In genomic region chr14:77141592-77142288, GRCh38 we compare ENCODE assay signal across 8 cellular contexts. TPM values are rescaled to one million over a fixed set of nuclear protein-coding genes. Genes with fewer than 3 reads are reported as not detected.
A peak's percentile ranks its signal among the peaks of the same experiment; 100 is the strongest.
DNase-seq lines count a peak whose midpoint lies in the region; ATAC-seq and TF ChIP-seq lines count a peak whose summit lies in the region.

Gene ZDHHC22, minus strand, starts transcription at chr14:77141791. Its CDS starts 2,053 bp downstream, at chr14:77139738.

- peak within 1 kb of the TSS; percentile 82 for H2AFZ ChIP-seq in parathyroid adenoma

- H3K4me1 ChIP-seq in esophagus squamous epithelium (peaks cover 19 to 28% (median 22%) of the 10 kb centered on the region in 3 donors), parathyroid adenoma (peaks cover 17% of the 10 kb centered on the region)

- intact Hi-C loops in esophagus squamous epithelium (cut with DNase I): no loop called here

- TF ChIP-seq CTCF in esophagus squamous epithelium (IDR thresholded peaks at IDR 0.05) (no peak), parathyroid adenoma (IDR thresholded peaks at IDR 0.05) (no peak)

- no peak within 1 kb of the TSS for H3K27ac ChIP-seq in esophagus squamous epithelium
- no peak within 1 kb of the TSS for H3K27ac ChIP-seq in parathyroid adenoma

- H3K27me3 ChIP-seq in esophagus squamous epithelium (peaks cover 11 to 100% (median 21%) of the 10 kb centered on the region in 4 donors), parathyroid adenoma (ENCODE audit: control insufficient read depth, insufficient read depth, low read length) (peaks cover 13% of the 10 kb centered on the region)

- no peak within 1 kb of the TSS for H3K9ac ChIP-seq in parathyroid adenoma

- no peaks in the 10 kb centered on the region for H3K9me3 ChIP-seq in esophagus squamous epithelium
- no peaks in the 10 kb centered on the region for H3K9me3 ChIP-seq in parathyroid adenoma (ENCODE audit: control insufficient read depth, low read length)

- peak within 1 kb of the TSS; percentile 41 for H3K4me2 ChIP-seq in parathyroid adenoma (ENCODE audit: low read length)

- DNase-seq in DMS79 (lab: John Stamatoyannopoulos, UW) (peak; percentile 75), NCI-H446 treated with DMSO at 0.1 percent for 48 hours (lab: John Stamatoyannopoulos, UW) (peak; percentile 69), esophagus squamous epithelium (lab: John Stamatoyannopoulos, UW) (no peak), HPDE6-E6E7 (ENCODE audit: extremely low spot score) (no peak)
- DNase-seq in activated effector memory CD4-positive, alpha-beta T cell treated with anti-CD3 and anti-CD28 coated beads, Interleukin-2, amount 50 U/mL, for 16 hours: no peak
- no peak for DNase-seq in stimulated activated naive CD4-positive, alpha-beta T cell (lab: John Stamatoyannopoulos, UW)

- H3K79me2 ChIP-seq in parathyroid adenoma: no peaks in the 10 kb centered on the region

- WGBS in esophagus squamous epithelium, 2 donors: 5 to 12% methylated on average over 6 to 11 of the region's 36 CpGs

- H3K36me3 ChIP-seq in esophagus squamous epithelium (no peaks in the 10 kb centered on the region), parathyroid adenoma (ENCODE audit: control insufficient read depth, insufficient read depth, low read length) (no peaks in the 10 kb centered on the region)

- ATAC-seq in HG02610 (IDR thresholded peaks at IDR 0.05; ENCODE audit: unreplicated experiment): no peak

- no peak for TF ChIP-seq POLR2A in esophagus squamous epithelium (IDR thresholded peaks at IDR 0.05)

- H3K4me3 ChIP-seq in esophagus squamous epithelium: peak within 1 kb of the TSS in 3 of 4 donors; percentile 11 to 56 (median 35)
- H3K4me3 ChIP-seq in parathyroid adenoma (ENCODE audit: low read depth, low read length): no peak within 1 kb of the TSS

RNA-seq across cellular contexts. Expression of gene ZDHHC22, which starts in this region (rescaled TPM):
- not detected for total RNA-seq in esophagus squamous epithelium

Comparison
In these comparisons a context has a peak if more than half of its experiments do, and no peak if none do; other contexts are left out.
1. DNase-seq: peak in DMS79 (single experiment) and NCI-H446 treated with DMSO at 0.1 percent for 48 hours (single experiment); none in esophagus squamous epithelium (single experiment), HPDE6-E6E7 (single experiment), activated effector memory CD4-positive, alpha-beta T cell treated with anti-CD3 and anti-CD28 coated beads, Interleukin-2, amount 50 U/mL, for 16 hours (single experiment) and stimulated activated naive CD4-positive, alpha-beta T cell (0 of 6).